In the genomic region with DNA sequence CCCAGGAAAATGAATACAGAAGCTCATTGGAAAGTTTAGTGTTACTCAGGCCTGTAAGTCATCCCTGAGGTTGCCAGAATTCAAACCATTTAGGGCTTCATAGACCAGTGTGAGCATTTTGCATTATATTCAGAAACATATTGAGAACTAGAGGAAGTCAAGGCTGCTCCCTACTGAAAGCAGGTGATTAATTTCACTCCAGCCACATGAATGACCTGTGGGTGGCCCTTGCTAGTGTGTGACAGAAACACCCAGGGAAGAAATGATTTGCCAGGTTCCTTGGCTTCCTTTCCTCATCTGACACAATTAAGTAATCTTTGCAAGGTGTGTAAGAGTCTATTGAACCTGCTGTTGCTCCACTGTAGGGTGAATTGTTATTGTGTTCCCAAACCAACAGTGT, we compare ENCODE assay signal across 15 cellular contexts.
DNase-seq lines count a peak whose midpoint lies in the region; ATAC-seq and TF ChIP-seq lines count a peak whose summit lies in the region.
"Had no signal": no experiment of that assay in that cellular context is flagged by ENCODE, and none has a peak within 500 bp of the region (broad histone marks: within the 10 kb centered on the region; RNA-seq: fewer than 3 reads in every experiment).

No MANE protein-coding gene starts in this region.

- H3K4me3 ChIP-seq in suprapubic skin: no peak overlapping the region
- H3K4me3 ChIP-seq: cardiac muscle cell had no signal

- no peak overlapping the region for H3K27ac ChIP-seq in suprapubic skin
- H3K27ac ChIP-seq: cardiac muscle cell had no signal

- no peaks in the 10 kb centered on the region for H3K36me3 ChIP-seq in suprapubic skin
- H3K36me3 ChIP-seq: cardiac muscle cell had no signal

- ATAC-seq in GM18873 (IDR thresholded peaks at IDR 0.05; ENCODE audit: low FRiP score, unreplicated experiment): peak; percentile 72
- peak; percentile 84 for ATAC-seq in GM21390 (IDR thresholded peaks at IDR 0.05; ENCODE audit: unreplicated experiment)
- ATAC-seq in HG03025 (IDR thresholded peaks at IDR 0.05; ENCODE audit: low FRiP score, unreplicated experiment): peak; percentile 55

- H3K4me1 ChIP-seq in suprapubic skin: no peaks in the 10 kb centered on the region

- peak; percentile 9 for DNase-seq in renal cortical epithelial cell (ENCODE audit: low read depth)
- DNase-seq in HK-2 (ENCODE audit: unreplicated experiment): no peak
- no peak for DNase-seq in MV-4-11 (lab: John Stamatoyannopoulos, UW)
- DNase-seq in suprapubic skin (ENCODE audit: low spot score in 2 of 2): no peak
- DNase-seq: activated CD4-positive, alpha-beta T cell treated with anti-CD3 and anti-CD28 coated beads, Interleukin-2, amount 50 U/mL, for 48 hours; activated naive CD4-positive, alpha-beta T cell treated with anti-CD3 and anti-CD28 coated beads, Interleukin-2, amount 50 U/mL, for 16 hours; CD4-positive, CD25-positive, alpha-beta regulatory T cell; foreskin fibroblast; NCI-H1436; RPMI8226; substantia nigra had no signal

- TF ChIP-seq POLR2A in suprapubic skin (IDR thresholded peaks at IDR 0.05): no peak

- TF ChIP-seq CTCF in suprapubic skin (IDR thresholded peaks at IDR 0.05): no peak

- H3K27me3 ChIP-seq in suprapubic skin: no peaks in the 10 kb centered on the region
- H3K27me3 ChIP-seq: cardiac muscle cell had no signal

- TF ChIP-seq EP300 in suprapubic skin (IDR thresholded peaks at IDR 0.05): no peak

- no peaks in the 10 kb centered on the region for H3K9me3 ChIP-seq in suprapubic skin
